12 cellular contexts compared by ENCODE assay signal in genomic region chr2:104447831-104448434, GRCh38.
DNase-seq lines count a peak whose midpoint lies in the region; ATAC-seq and TF ChIP-seq lines count a peak whose summit lies in the region.
"Had no signal": no experiment of that assay in that cellular context is flagged by ENCODE, and none has a peak within 500 bp of the region (broad histone marks: within the 10 kb centered on the region; RNA-seq: fewer than 3 reads in every experiment).

No MANE protein-coding gene starts in this region.

- H3K27me3 Mint-ChIP-seq in CD4-positive, CD25-positive, alpha-beta regulatory T cell, result no peaks in the 10 kb centered on the region

- peak overlapping the region in 2 of 3 donors; percentile 29 to 66 for H3K27ac Mint-ChIP-seq in CD4-positive, CD25-positive, alpha-beta regulatory T cell
- H3K27ac Mint-ChIP-seq: dendritic cell treated with granulocyte-macrophage colony-stimulating factor and Interleukin-4, amounts not matched to agents 40 ng/mL and 50 ng/mL, for 4 days had no signal

- peak overlapping the region; percentile 49 for H3K4me2 ChIP-seq in OCI-LY3 (ENCODE audit: low read length)

- TF ChIP-seq CTCF in OCI-LY3 (IDR thresholded peaks at IDR 0.05; ENCODE audit: low read depth, low read length), result peak; percentile 63

- H3K36me3 Mint-ChIP-seq in CD4-positive, CD25-positive, alpha-beta regulatory T cell, result no peaks in the 10 kb centered on the region

- H3K4me3 ChIP-seq in CD4-positive, CD25-positive, alpha-beta regulatory T cell (ENCODE audit: low read depth, low read length), result peak overlapping the region; percentile 46
- peak overlapping the region; percentile 57 for H3K4me3 ChIP-seq in OCI-LY3 (ENCODE audit: low read length)
- H3K4me3 ChIP-seq: SK-N-MC had no signal

- no peak for ATAC-seq in CD4-positive, CD25-positive, alpha-beta regulatory T cell (ENCODE audit: low read depth in 2 of 2)
- peak; percentile 53 for ATAC-seq in GM18519 (IDR thresholded peaks at IDR 0.05; ENCODE audit: low FRiP score, unreplicated experiment)
- ATAC-seq in left lobe of liver, result peak; percentile 88
- no peak for ATAC-seq in HG03342 (IDR thresholded peaks at IDR 0.05; ENCODE audit: unreplicated experiment)

- peaks cover 0 to 15% (median 7%) of the 10 kb centered on the region in 4 donors for H3K4me1 Mint-ChIP-seq in CD4-positive, CD25-positive, alpha-beta regulatory T cell

- no peaks in the 10 kb centered on the region for H3K36me3 ChIP-seq in CD4-positive, CD25-positive, alpha-beta regulatory T cell (ENCODE audit: control insufficient read depth, insufficient read depth, low read length)
- H3K36me3 ChIP-seq in OCI-LY3 (replicated peaks; ENCODE audit: low read depth, low read length), result no peaks in the 10 kb centered on the region

- peak overlapping the region; percentile 72 for H2AFZ ChIP-seq in OCI-LY3 (ENCODE audit: low read depth, low read length)

- H3K9me3 Mint-ChIP-seq in CD4-positive, CD25-positive, alpha-beta regulatory T cell, result peaks cover 0 to 1% (median 0%) of the 10 kb centered on the region in 7 donors
- H3K9me3 Mint-ChIP-seq: dendritic cell treated with granulocyte-macrophage colony-stimulating factor and Interleukin-4, amounts not matched to agents 40 ng/mL and 50 ng/mL, for 4 days had no signal

- peak overlapping the region in 3 of 4 donors; percentile 22 to 76 (median 61) for H3K4me3 Mint-ChIP-seq in CD4-positive, CD25-positive, alpha-beta regulatory T cell
- H3K4me3 Mint-ChIP-seq: dendritic cell treated with granulocyte-macrophage colony-stimulating factor and Interleukin-4, amounts not matched to agents 40 ng/mL and 50 ng/mL, for 4 days had no signal

- H3K9me3 ChIP-seq in CD4-positive, CD25-positive, alpha-beta regulatory T cell (ENCODE audit: control insufficient read depth in 2 of 2, low read length in 2 of 2), result no peaks in the 10 kb centered on the region
- no peaks in the 10 kb centered on the region for H3K9me3 ChIP-seq in OCI-LY3 (ENCODE audit: insufficient read depth, low read length)

- H3K27me3 ChIP-seq in CD4-positive, CD25-positive, alpha-beta regulatory T cell (ENCODE audit: control insufficient read depth, insufficient read depth, low read length), result no peaks in the 10 kb centered on the region
- H3K27me3 ChIP-seq in OCI-LY3 (ENCODE audit: low read depth, low read length), result no peaks in the 10 kb centered on the region

- no peaks in the 10 kb centered on the region for H3K79me2 ChIP-seq in OCI-LY3 (ENCODE audit: low read length)

- H4K20me1 ChIP-seq in OCI-LY3 (ENCODE audit: insufficient read depth, low read length), result no peaks in the 10 kb centered on the region

- peak overlapping the region; percentile 19; the same call in 1 of the 2 replicates for H3K9ac ChIP-seq in OCI-LY3 (ENCODE audit: low read length)

- no peak overlapping the region for H3K27ac ChIP-seq in CD4-positive, CD25-positive, alpha-beta regulatory T cell (ENCODE audit: insufficient read depth, low read length, poor library complexity, severe bottlenecking)
- H3K27ac ChIP-seq in OCI-LY3 (ENCODE audit: low read length), result no peak overlapping the region
- H3K27ac ChIP-seq: SK-N-MC had no signal

- H3K4me1 ChIP-seq in CD4-positive, CD25-positive, alpha-beta regulatory T cell (ENCODE audit: control insufficient read depth, insufficient read depth, low read length, poor library complexity, severe bottlenecking), result no peaks in the 10 kb centered on the region
- H3K4me1 ChIP-seq in OCI-LY3 (ENCODE audit: low read length), result peaks cover 22% of the 10 kb centered on the region

- DNase-seq in CD4-positive, CD25-positive, alpha-beta regulatory T cell, result peak in 1 of 3 donors; percentile 24
- DNase-seq in left lobe of liver (ENCODE audit: low spot score) (no peak), glomerular visceral epithelial cell (ENCODE audit: extremely low spot score) (no peak), activated gamma-delta T cell treated with Interleukin-2 at 50 U/mL for 16 hours (no peak)
- DNase-seq in stimulated activated CD4-positive, alpha-beta T cell treated with anti-CD3 and anti-CD28 coated beads, Interleukin-4, amount 100 ng/mL, for 24 hours, result no peak
- DNase-seq: activated CD8-positive, alpha-beta memory T cell treated with anti-CD3 and anti-CD28 coated beads, Interleukin-2, amount 50 U/mL, for 4 hours; NCI-H187 had no signal

Comparison
In these comparisons a context has a peak if more than half of its experiments do, and no peak if none do; other contexts are left out.
1. ATAC-seq: peak in GM18519 (single experiment) and left lobe of liver (single experiment); none in CD4-positive, CD25-positive, alpha-beta regulatory T cell (0 of 2) and HG03342 (single experiment).